In genomic region chr3:152244156-152244888, GRCh38 we compare ENCODE assay signal across 11 cellular contexts. TPM values are rescaled to one million over a fixed set of nuclear protein-coding genes. Genes with fewer than 3 reads are reported as not detected.
DNase-seq lines count a peak whose midpoint lies in the region; ATAC-seq and TF ChIP-seq lines count a peak whose summit lies in the region.
"Had no signal": no experiment of that assay in that cellular context is flagged by ENCODE, and none has a peak within 500 bp of the region (broad histone marks: within the 10 kb centered on the region; RNA-seq: fewer than 3 reads in every experiment).

No MANE protein-coding gene starts in this region.

- peaks cover 48% of the 10 kb centered on the region for H3K4me1 Mint-ChIP-seq in activated CD8-positive, alpha-beta memory T cell treated with anti-CD3 and anti-CD28 coated beads, Interleukin-2, amount 10 ng/mL, durations not matched to agents 7 days and 5 days
- peaks cover 46% of the 10 kb centered on the region for H3K4me1 Mint-ChIP-seq in stimulated activated naive CD8-positive, alpha-beta T cell treated with anti-CD3 and anti-CD28 coated beads, Interleukin-15, amount 100 ng/mL, for 72 hours

- peak overlapping the region; percentile 93 for H3K27ac Mint-ChIP-seq in activated CD8-positive, alpha-beta memory T cell treated with anti-CD3 and anti-CD28 coated beads, Interleukin-2, amount 10 ng/mL, durations not matched to agents 7 days and 5 days
- H3K27ac Mint-ChIP-seq in stimulated activated naive CD8-positive, alpha-beta T cell treated with anti-CD3 and anti-CD28 coated beads, Interleukin-15, amount 100 ng/mL, for 72 hours: peak overlapping the region; percentile 97 to 99

- H3K36me3 Mint-ChIP-seq in activated CD8-positive, alpha-beta memory T cell treated with anti-CD3 and anti-CD28 coated beads, Interleukin-2, amount 10 ng/mL, durations not matched to agents 7 days and 5 days: peaks cover 13% of the 10 kb centered on the region

- CTCF ChIA-PET in activated CD8-positive, alpha-beta memory T cell treated with anti-CD3 and anti-CD28 coated beads, Interleukin-2, amount 10 ng/mL, durations not matched to agents 7 days and 5 days (lab: Charles Lee): interaction anchor here (0.7 to 4.5 kb wide), 11 partner anchors 12 to 58 kb away, joined by 3 to 22 read pairs (median 5); partner anchors contain the start of gene MBNL1

- H3K27ac ChIP-seq in VCaP: peak overlapping the region; percentile 21; the same call in 1 of the 2 replicates
- H3K27ac ChIP-seq: A549, SJSA1 had no signal

- ATAC-seq in activated CD8-positive, alpha-beta memory T cell treated with anti-CD3 and anti-CD28 coated beads, Interleukin-2, amount 10 ng/mL, durations not matched to agents 7 days and 5 days: peak; percentile 16
- peak; percentile 32 for ATAC-seq in HG03442 (IDR thresholded peaks at IDR 0.05; ENCODE audit: unreplicated experiment)
- peak; percentile 16 for ATAC-seq in stimulated activated naive CD8-positive, alpha-beta T cell treated with anti-CD3 and anti-CD28 coated beads, Interleukin-15, amount 100 ng/mL, for 72 hours
- ATAC-seq: A549 had no signal

- H3K4me3 Mint-ChIP-seq in activated CD8-positive, alpha-beta memory T cell treated with anti-CD3 and anti-CD28 coated beads, Interleukin-2, amount 10 ng/mL, durations not matched to agents 7 days and 5 days: peak overlapping the region; percentile 83
- H3K4me3 Mint-ChIP-seq in stimulated activated naive CD8-positive, alpha-beta T cell treated with anti-CD3 and anti-CD28 coated beads, Interleukin-15, amount 100 ng/mL, for 72 hours: peak overlapping the region; percentile 64 to 94
- H3K4me3 Mint-ChIP-seq: H9 had no signal

- H3K9me3 Mint-ChIP-seq in activated CD8-positive, alpha-beta memory T cell treated with anti-CD3 and anti-CD28 coated beads, Interleukin-2, amount 10 ng/mL, durations not matched to agents 7 days and 5 days (ENCODE audit: low read depth): no peaks in the 10 kb centered on the region
- H3K9me3 Mint-ChIP-seq in stimulated activated naive CD8-positive, alpha-beta T cell treated with anti-CD3 and anti-CD28 coated beads, Interleukin-15, amount 100 ng/mL, for 72 hours: no peaks in the 10 kb centered on the region
- H3K9me3 Mint-ChIP-seq: H9 had no signal

- no peaks in the 10 kb centered on the region for H3K27me3 Mint-ChIP-seq in activated CD8-positive, alpha-beta memory T cell treated with anti-CD3 and anti-CD28 coated beads, Interleukin-2, amount 10 ng/mL, durations not matched to agents 7 days and 5 days
- no peaks in the 10 kb centered on the region for H3K27me3 Mint-ChIP-seq in stimulated activated naive CD8-positive, alpha-beta T cell treated with anti-CD3 and anti-CD28 coated beads, Interleukin-15, amount 100 ng/mL, for 72 hours

- no peak for DNase-seq in activated CD8-positive, alpha-beta memory T cell treated with anti-CD3 and anti-CD28 coated beads, Interleukin-2, amount 10 ng/mL, durations not matched to agents 7 days and 5 days
- DNase-seq in activated CD8-positive, alpha-beta memory T cell treated with anti-CD3 and anti-CD28 coated beads, Interleukin-2, amount 50 U/mL, for 4 hours: no peak
- DNase-seq in stimulated activated naive CD8-positive, alpha-beta T cell treated with anti-CD3 and anti-CD28 coated beads, Interleukin-15, amount 100 ng/mL, for 72 hours: no peak
- DNase-seq in cerebellar nuclear complex (lab: John Stamatoyannopoulos, UW) (no peak), HuH-7 (ENCODE audit: low spot score) (no peak), GOT3 (lab: John Stamatoyannopoulos, UW) (no peak)
- DNase-seq: H9 had no signal

- TF ChIP-seq CTCF in VCaP (conservative IDR thresholded peaks at IDR 0.05): no peak

RNA-seq across cellular contexts. Expression of gene MBNL1, which starts 24.4 kb away (rescaled TPM):
- total RNA-seq in activated CD8-positive, alpha-beta memory T cell treated with anti-CD3 and anti-CD28 coated beads, Interleukin-2, amount 10 ng/mL, durations not matched to agents 7 days and 5 days: 100 to 1,000 TPM; 370 to 398 TPM
